ENCODE assay signal across 8 cellular contexts in the genomic region with DNA sequence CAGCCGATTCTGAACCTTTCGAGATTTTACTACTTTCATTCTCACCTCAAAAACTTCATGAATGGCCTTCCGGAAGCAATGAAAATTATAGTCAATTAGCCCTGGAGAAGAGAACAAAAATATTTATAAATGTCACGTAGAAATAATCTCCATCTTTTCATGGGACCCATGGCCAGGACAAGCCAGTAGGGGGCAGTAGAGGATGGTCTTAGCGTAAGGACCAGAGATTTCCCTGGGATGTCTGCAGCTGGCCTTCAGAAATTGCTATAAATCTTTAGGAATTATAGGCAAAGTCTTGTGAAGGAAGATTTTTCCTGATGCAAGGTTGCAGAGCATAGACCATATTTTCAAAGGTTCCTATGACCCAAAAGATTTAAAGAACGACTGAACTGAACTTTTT. TPM values are rescaled to one million over a fixed set of nuclear protein-coding genes. Genes with fewer than 3 reads are reported as not detected.
A peak's percentile ranks its signal among the peaks of the same experiment; 100 is the strongest.
DNase-seq lines count a peak whose midpoint lies in the region; ATAC-seq and TF ChIP-seq lines count a peak whose summit lies in the region.

No MANE protein-coding gene starts in this region.

- peak; percentile 75 for DNase-seq in CD1c-positive myeloid dendritic cell (ENCODE audit: extremely low spot score)
- no peak for DNase-seq in HCT116 (ENCODE audit: low read depth, low spot score)
- peak; percentile 51 for DNase-seq in RPMI8226
- DNase-seq in activated naive CD8-positive, alpha-beta T cell treated with anti-CD3 and anti-CD28 coated beads for 36 hours, result peak; percentile 43
- DNase-seq in heart right ventricle, result peak; percentile 39 to 59
- no peak for DNase-seq in retinal pigment epithelial cell (ENCODE audit: low read depth)

- H3K27me3 ChIP-seq in HCT116 (ENCODE audit: insufficient read depth, low read length) (no peaks in the 10 kb centered on the region), heart right ventricle (no peaks in the 10 kb centered on the region)

- TF ChIP-seq POLR2A in HCT116 (IDR thresholded peaks at IDR 0.05; ENCODE audit: borderline replicate concordance, extremely low read depth, insufficient read depth, insufficient read length), result no peak

- H3K36me3 ChIP-seq in HCT116 (ENCODE audit: control insufficient read depth in 1 of 2, insufficient read depth in 2 of 2, low read length in 2 of 2) (no peaks in the 10 kb centered on the region), heart right ventricle (peaks cover 0 to 5% (median 0%) of the 10 kb centered on the region in 9 donors)

- ATAC-seq in HCT116 (peak; percentile 56; the same call in 1 of the 2 replicates), heart right ventricle (peak in 7 of 8 donors; percentile 33 to 77 (median 58)), HG03469 (IDR thresholded peaks at IDR 0.05; ENCODE audit: unreplicated experiment) (no peak), GM19455 (IDR thresholded peaks at IDR 0.05; ENCODE audit: unreplicated experiment) (no peak)

- H3K4me3 ChIP-seq in HCT116 (replicated peaks in 1 of 2; ENCODE audit: low read depth in 1 of 2, low read length in 2 of 2) (no peak overlapping the region), heart right ventricle (no peak overlapping the region), retinal pigment epithelial cell (ENCODE audit: low read length) (no peak overlapping the region)

- H3K27ac ChIP-seq in HCT116 (ENCODE audit: low read depth, low read length), result no peak overlapping the region
- no peak overlapping the region for H3K27ac ChIP-seq in heart right ventricle

- no peak overlapping the region for H3K4me3 Mint-ChIP-seq in activated naive CD8-positive, alpha-beta T cell treated with anti-CD3 and anti-CD28 coated beads for 36 hours

- H3K4me1 ChIP-seq in HCT116 (ENCODE audit: control insufficient read depth in 1 of 2, insufficient read depth in 2 of 2, low read length in 2 of 2), result peaks cover 0 to 5% of the 10 kb centered on the region in 2 experiments; a peak in 2 of 4 replicates
- peaks cover 0 to 46% (median 35%) of the 10 kb centered on the region in 9 donors for H3K4me1 ChIP-seq in heart right ventricle

- H3K9me2 ChIP-seq in HCT116 (ENCODE audit: insufficient read depth), result no peaks in the 10 kb centered on the region

- no peaks in the 10 kb centered on the region for H3K79me2 ChIP-seq in HCT116 (ENCODE audit: insufficient read depth, low read length)

- intact Hi-C loops in HCT116 (cut with micrococcal nuclease), result loop anchor here (2.0 to 5.0 kb wide), 4 partner anchors 85 to 1109 kb away; no protein-coding TSS in a partner anchor
- intact Hi-C loops in heart right ventricle (cut with DNase I), result loop anchor here in 8 of 10 donors (1.0 to 10.0 kb wide), 9 partner anchors 56 to 386 kb away; a partner anchor contains a TSS

- H3K36me3 Mint-ChIP-seq in activated naive CD8-positive, alpha-beta T cell treated with anti-CD3 and anti-CD28 coated beads for 36 hours, result peaks cover 3% of the 10 kb centered on the region

- peaks cover 6% of the 10 kb centered on the region; the same call in 1 of the 2 replicates for H4K20me1 ChIP-seq in HCT116 (ENCODE audit: insufficient read depth)

- H3K9me3 Mint-ChIP-seq in activated naive CD8-positive, alpha-beta T cell treated with anti-CD3 and anti-CD28 coated beads for 36 hours, result no peaks in the 10 kb centered on the region

- 40 to 41% methylated on average over 6 of the region's 6 CpGs for WGBS in heart right ventricle, 2 donors

- CTCF ChIA-PET in HCT116 (lab: Charles Lee), result interaction anchor here (0.6 to 2.1 kb wide), 10 partner anchors 9 to 385 kb away, joined by 3 to 12 read pairs (median 4); no protein-coding TSS in a partner anchor

- POLR2A ChIA-PET in HCT116 (lab: Charles Lee), result interaction anchor here (1.4 kb wide), 1 partner anchor 9 kb away, joined by 3 read pairs; no protein-coding TSS in a partner anchor

- H3K9me3 ChIP-seq in HCT116 (ENCODE audit: control insufficient read depth in 1 of 2, insufficient read depth in 1 of 2, low read depth in 1 of 2, low read length in 2 of 2), result no peaks in the 10 kb centered on the region
- no peaks in the 10 kb centered on the region for H3K9me3 ChIP-seq in heart right ventricle

- peaks cover 19% of the 10 kb centered on the region for H3K4me1 Mint-ChIP-seq in activated naive CD8-positive, alpha-beta T cell treated with anti-CD3 and anti-CD28 coated beads for 36 hours

- BruUV-seq in HCT116 (replicated peaks; lab: Mats Ljungman, UMichigan), result no TSS peak

- H3K27ac Mint-ChIP-seq in activated naive CD8-positive, alpha-beta T cell treated with anti-CD3 and anti-CD28 coated beads for 36 hours, result no peak overlapping the region

- H3K9ac ChIP-seq in HCT116 (ENCODE audit: low read length), result no peak overlapping the region

- no peaks in the 10 kb centered on the region for H3K27me3 Mint-ChIP-seq in activated naive CD8-positive, alpha-beta T cell treated with anti-CD3 and anti-CD28 coated beads for 36 hours

- H2AFZ ChIP-seq in HCT116 (ENCODE audit: low read depth, low read length, poor library complexity, severe bottlenecking), result no peak overlapping the region

- RAD21 ChIA-PET in HCT116 (lab: Charles Lee; ENCODE audit: low non-redundant PET in 1 of 2, low total read pairs in 2 of 2, uncharacterized antibody in 2 of 2, unreplicated experiment in 2 of 2), result no interaction called here

- TF ChIP-seq CTCF in HCT116 (IDR thresholded peaks at IDR 0.05 in 2 of 3, conservative IDR thresholded peaks at IDR 0.05 in 1 of 3; ENCODE audit: borderline replicate concordance in 1 of 3, insufficient read depth in 1 of 3, low read depth in 2 of 3, low read length in 2 of 3) (peak; percentile 73 to 91 (median 87)), heart right ventricle (IDR thresholded peaks at IDR 0.05) (peak; percentile 64 to 87 (median 80)), retinal pigment epithelial cell (conservative IDR thresholded peaks at IDR 0.05; ENCODE audit: low read depth, low read length) (peak; percentile 81)

- TF ChIP-seq RAD21 in HCT116 (IDR thresholded peaks at IDR 0.05; ENCODE audit: low read depth), result peak; percentile 67

- H3K4me2 ChIP-seq in HCT116 (ENCODE audit: low read length), result no peak overlapping the region

TF ChIP-seq in HCT116, 20 proteins besides CTCF, POLR2A, EP300 and RAD21:
- TF ChIP-seq SRF (IDR thresholded peaks at IDR 0.05; ENCODE audit: low read depth), result no peak
- no peak for TF ChIP-seq FOSL1 (IDR thresholded peaks at IDR 0.05; ENCODE audit: low read depth)

RNA-seq across cellular contexts. Expression of a gene that starts 15.6 kb away (rescaled TPM):
- 23.3 TPM for total RNA-seq in HCT116 (2021; ENCODE audit: unreplicated experiment)
- polyA plus RNA-seq in HCT116 (2012), result 13.4 and 13.9 TPM in 2 replicates
- total RNA-seq in activated naive CD8-positive, alpha-beta T cell treated with anti-CD3 and anti-CD28 coated beads for 36 hours, result 10 to 100 TPM; 28.8 to 29.0 TPM
- 10 to 100 TPM in 9 of 10 donors, 1 to 10 TPM in 1; 9.9 to 23.9 (median 14.1) TPM for total RNA-seq in heart right ventricle
- 10 to 100 TPM; 13.7 to 15.0 TPM for polyA plus RNA-seq in heart right ventricle

RNA-seq across cellular contexts. Expression of a gene that starts 44.0 kb away (rescaled TPM):
- total RNA-seq in HCT116 (2021; ENCODE audit: unreplicated experiment) (15.9 TPM), heart right ventricle (100 to 1,000 TPM in 9 of 10 donors, 10 to 100 TPM in 1; 93.1 to 130 (median 120) TPM)
- polyA plus RNA-seq in HCT116 (2012), result 7.7 and 7.8 TPM in 2 replicates
- total RNA-seq in activated naive CD8-positive, alpha-beta T cell treated with anti-CD3 and anti-CD28 coated beads for 36 hours, result 10 to 100 TPM; 14.8 to 16.0 TPM
- 10 to 100 TPM; 18.1 to 24.8 TPM for polyA plus RNA-seq in heart right ventricle

RNA-seq across cellular contexts. Expression of a gene that starts 53.0 kb away (rescaled TPM):
- total RNA-seq in HCT116 (2021; ENCODE audit: unreplicated experiment) (0.57 TPM), heart right ventricle (1 to 10 TPM in 1 of 10 donors, under 1 TPM in 6, not detected in 3; 0.14 to 1.2 (median 0.29) TPM)
- polyA plus RNA-seq in HCT116 (2012), result 0.24 and 0.38 TPM in 2 replicates
- total RNA-seq in activated naive CD8-positive, alpha-beta T cell treated with anti-CD3 and anti-CD28 coated beads for 36 hours, result under 1 TPM in 1 of 2 experiments, not detected in 1; 0.12 TPM
- polyA plus RNA-seq in heart right ventricle, result under 1 TPM; 0.45 to 0.80 TPM

Comparison
In these comparisons a context has a peak if more than half of its experiments do, and no peak if none do; other contexts are left out.
1. DNase-seq: peak in CD1c-positive myeloid dendritic cell (single experiment), RPMI8226 (single experiment), activated naive CD8-positive, alpha-beta T cell treated with anti-CD3 and anti-CD28 coated beads for 36 hours (single experiment) and heart right ventricle (2 of 2); none in HCT116 (single experiment) and retinal pigment epithelial cell (single experiment).
2. ATAC-seq: peak in HCT116 (single experiment) and heart right ventricle (7 of 8); none in HG03469 (single experiment) and GM19455 (single experiment).
3. Peak in every context shown above with its lines, with median percentiles within 50 percentile points of each other: CTCF ChIP-seq.